In genomic region chr5:67998709-67999251, GRCh38 we compare ENCODE assay signal across 9 cellular contexts.
DNase-seq lines count a peak whose midpoint lies in the region; FAIRE-seq and TF ChIP-seq lines count a peak whose summit lies in the region.
"Had no signal": no experiment of that assay in that cellular context is flagged by ENCODE, and none has a peak within 500 bp of the region (broad histone marks: within the 10 kb centered on the region; RNA-seq: fewer than 3 reads in every experiment).

No MANE protein-coding gene starts in this region.

- H2AFZ ChIP-seq in ACC112 (ENCODE audit: low read length, unreplicated experiment) = peak overlapping the region; percentile 93
- no peak overlapping the region for H2AFZ ChIP-seq in neural progenitor cell (replicated peaks)

- no peaks in the 10 kb centered on the region for H3K79me2 ChIP-seq in ACC112 (ENCODE audit: control insufficient read depth, insufficient read depth, low read length, unreplicated experiment)
- no peaks in the 10 kb centered on the region for H3K79me2 ChIP-seq in neural progenitor cell (ENCODE audit: low read depth)

- peaks cover 5% of the 10 kb centered on the region for H3K4me1 Mint-ChIP-seq in neural progenitor cell

- DNase-seq in NCI-H2029 treated with DMSO at 0.1 percent for 48 hours (lab: John Stamatoyannopoulos, UW) (peak; percentile 16), dermis blood vessel endothelial cell (peak; percentile 91), medulla oblongata (ENCODE audit: extremely low spot score) (peak; percentile 22), GM19239 (ENCODE audit: insufficient read length, low spot score) (no peak), DMS 273 (lab: John Stamatoyannopoulos, UW; ENCODE audit: unreplicated experiment) (no peak), neural progenitor cell (ENCODE audit: low spot score) (no peak), H7 (no peak)
- DNase-seq: activated CD8-positive, alpha-beta T cell treated with anti-CD3 and anti-CD28 coated beads, Interleukin-2, amount 10 ng/mL, durations not matched to agents 7 days and 5 days had no signal

- no peaks in the 10 kb centered on the region for H3K9me3 ChIP-seq in neural progenitor cell (ENCODE audit: low read depth)

- no peaks in the 10 kb centered on the region for H4K20me1 ChIP-seq in neural progenitor cell (ENCODE audit: low read depth)

- no peak for TF ChIP-seq CTCF in neural progenitor cell (IDR thresholded peaks at IDR 0.05)

- H3K9me3 Mint-ChIP-seq in neural progenitor cell = no peaks in the 10 kb centered on the region

- no peak overlapping the region for H3K9ac ChIP-seq in neural progenitor cell

- H3K27me3 ChIP-seq in ACC112 (ENCODE audit: insufficient read depth, low read length) = no peaks in the 10 kb centered on the region
- no peaks in the 10 kb centered on the region for H3K27me3 ChIP-seq in neural progenitor cell
- H3K27me3 ChIP-seq in H7 (ENCODE audit: control insufficient read depth, insufficient read depth, low read length) = no peaks in the 10 kb centered on the region

- H3K4me3 ChIP-seq in ACC112 (ENCODE audit: low read depth, low read length) = 0 out of 2 replicates have a peak overlapping the region, but pooled peaks have one; percentile 24
- H3K4me3 ChIP-seq in neural progenitor cell = no peak overlapping the region
- H3K4me3 ChIP-seq in H7 (ENCODE audit: insufficient read depth, low read depth, low read length) = no peak overlapping the region

- H3F3A ChIP-seq in neural progenitor cell (ENCODE audit: low read depth) = no peaks in the 10 kb centered on the region

- H3K36me3 ChIP-seq in ACC112 (ENCODE audit: insufficient read depth, low read length) (no peaks in the 10 kb centered on the region), neural progenitor cell (no peaks in the 10 kb centered on the region), H7 (replicated peaks; ENCODE audit: control insufficient read depth, insufficient read depth, low read length) (no peaks in the 10 kb centered on the region)

- H3K4me3 Mint-ChIP-seq in neural progenitor cell = no peak overlapping the region
- H3K4me3 Mint-ChIP-seq: activated CD8-positive, alpha-beta T cell treated with anti-CD3 and anti-CD28 coated beads, Interleukin-2, amount 10 ng/mL, durations not matched to agents 7 days and 5 days had no signal

- H3K27ac ChIP-seq in ACC112 (ENCODE audit: low read depth, low read length) (peak overlapping the region; percentile 69; the same call in 1 of the 2 replicates), neural progenitor cell (no peak overlapping the region)

- H3K27ac Mint-ChIP-seq in neural progenitor cell = no peak overlapping the region
- H3K27ac Mint-ChIP-seq: activated CD8-positive, alpha-beta T cell treated with anti-CD3 and anti-CD28 coated beads, Interleukin-2, amount 10 ng/mL, durations not matched to agents 7 days and 5 days had no signal

- no peaks in the 10 kb centered on the region for H3K27me3 Mint-ChIP-seq in neural progenitor cell (ENCODE audit: insufficient read depth, low read depth)

- FAIRE-seq in GM19239 (lab: Jason Lieb, UNC) = no peak

- H3K4me2 ChIP-seq in neural progenitor cell = no peak overlapping the region

- no peaks in the 10 kb centered on the region for H3K36me3 Mint-ChIP-seq in neural progenitor cell

- H3K4me1 ChIP-seq in ACC112 (ENCODE audit: control insufficient read depth, insufficient read depth, low read length, unreplicated experiment) (peaks cover 8% of the 10 kb centered on the region), neural progenitor cell (no peaks in the 10 kb centered on the region)

Comparison
In these comparisons a context has a peak if more than half of its experiments do, and no peak if none do; other contexts are left out.
1. DNase-seq: peak in NCI-H2029 treated with DMSO at 0.1 percent for 48 hours (single experiment), dermis blood vessel endothelial cell (single experiment) and medulla oblongata (single experiment); none in GM19239 (single experiment), DMS 273 (single experiment), neural progenitor cell (single experiment) and H7 (single experiment).